8 cellular contexts compared by ENCODE assay signal in the genomic region with DNA sequence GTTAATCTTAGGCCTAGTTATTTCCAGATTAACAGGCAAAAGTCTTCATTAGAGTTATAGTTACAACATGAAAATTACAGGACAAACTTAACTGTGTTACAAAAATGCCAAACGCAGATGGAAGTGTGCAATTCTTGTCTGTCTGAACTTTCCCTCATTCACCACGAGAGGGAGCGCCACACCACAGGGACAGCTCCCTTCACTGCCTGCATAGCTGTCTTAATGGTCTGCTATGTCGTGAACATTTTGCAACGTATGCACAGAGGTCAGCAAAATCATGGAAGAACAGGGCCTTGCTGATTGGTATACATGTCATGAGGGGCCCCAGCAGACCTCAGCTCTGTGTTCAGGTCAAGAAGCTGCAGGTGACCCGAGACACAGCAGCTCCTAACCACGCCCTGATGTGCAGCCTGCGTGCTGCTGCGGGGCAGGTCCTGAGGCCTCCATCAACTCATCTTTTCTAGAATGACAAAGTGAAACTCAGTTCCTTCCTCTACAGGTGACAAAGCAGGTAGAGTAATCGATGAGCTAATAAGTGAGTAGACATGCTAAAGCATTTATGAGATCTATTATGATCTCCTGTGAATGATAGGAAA.
DNase-seq lines count a peak whose midpoint lies in the region; ATAC-seq and TF ChIP-seq lines count a peak whose summit lies in the region.

No MANE protein-coding gene starts in this region.

- 43 to 52% methylated on average over 7 to 10 of the region's 10 CpGs for WGBS in esophagus squamous epithelium, 2 donors

- peaks cover 0 to 7% (median 0%) of the 10 kb centered on the region in 7 donors for H3K9me3 Mint-ChIP-seq in CD4-positive, CD25-positive, alpha-beta regulatory T cell
- H3K9me3 Mint-ChIP-seq in natural killer cell treated with Interleukin-12 subunit alpha and Interleukin-12 subunit beta and Interleukin-15 and Interleukin-18, amount 100 ng/mL, for 72 hours: no peaks in the 10 kb centered on the region
- H3K9me3 Mint-ChIP-seq in stimulated activated naive CD8-positive, alpha-beta T cell treated with anti-CD3 and anti-CD28 coated beads, Interleukin-15, amount 100 ng/mL, for 72 hours: peaks cover 11 to 21% of the 10 kb centered on the region in 2 donors

- no peak for TF ChIP-seq POLR2A in esophagus squamous epithelium (IDR thresholded peaks at IDR 0.05)

- peak; percentile 16 to 57 (median 46) for DNase-seq in CD4-positive, CD25-positive, alpha-beta regulatory T cell
- peak; percentile 39 for DNase-seq in OCI-LY7 (ENCODE audit: low spot score)
- peak; percentile 36 for DNase-seq in activated T-cell treated with anti-CD3 and anti-CD28 coated beads for 4 hours
- DNase-seq in esophagus squamous epithelium (lab: John Stamatoyannopoulos, UW): no peak
- peak; percentile 63 for DNase-seq in natural killer cell treated with Interleukin-12 subunit alpha and Interleukin-12 subunit beta and Interleukin-15 and Interleukin-18, amount 100 ng/mL, for 72 hours (ENCODE audit: low spot score)
- DNase-seq in stimulated activated naive CD8-positive, alpha-beta T cell treated with anti-CD3 and anti-CD28 coated beads, Interleukin-15, amount 100 ng/mL, for 72 hours: peak; percentile 56 to 63

- H3K9me2 ChIP-seq in OCI-LY7 (ENCODE audit: insufficient read depth, low read length): no peaks in the 10 kb centered on the region

- H4K20me1 ChIP-seq in OCI-LY7 (ENCODE audit: insufficient read depth, low read length): no peaks in the 10 kb centered on the region

- H3K27me3 Mint-ChIP-seq in CD4-positive, CD25-positive, alpha-beta regulatory T cell: no peaks in the 10 kb centered on the region
- peaks cover 10% of the 10 kb centered on the region in 2 donors for H3K27me3 Mint-ChIP-seq in natural killer cell treated with Interleukin-12 subunit alpha and Interleukin-12 subunit beta and Interleukin-15 and Interleukin-18, amount 100 ng/mL, for 72 hours
- peaks cover 14% of the 10 kb centered on the region for H3K27me3 Mint-ChIP-seq in stimulated activated naive CD8-positive, alpha-beta T cell treated with anti-CD3 and anti-CD28 coated beads, Interleukin-15, amount 100 ng/mL, for 72 hours

- ATAC-seq in CD4-positive, CD25-positive, alpha-beta regulatory T cell (ENCODE audit: low read depth in 2 of 2): peak in 1 of 2 donors; percentile 55
- ATAC-seq in GM19467 (IDR thresholded peaks at IDR 0.05; ENCODE audit: unreplicated experiment): peak; percentile 94
- peak; percentile 74 to 79 for ATAC-seq in natural killer cell treated with Interleukin-12 subunit alpha and Interleukin-12 subunit beta and Interleukin-15 and Interleukin-18, amount 100 ng/mL, for 72 hours
- peak; percentile 87 for ATAC-seq in stimulated activated naive CD8-positive, alpha-beta T cell treated with anti-CD3 and anti-CD28 coated beads, Interleukin-15, amount 100 ng/mL, for 72 hours

- no peaks in the 10 kb centered on the region for H3K36me3 Mint-ChIP-seq in CD4-positive, CD25-positive, alpha-beta regulatory T cell
- no peaks in the 10 kb centered on the region for H3K36me3 Mint-ChIP-seq in natural killer cell treated with Interleukin-12 subunit alpha and Interleukin-12 subunit beta and Interleukin-15 and Interleukin-18, amount 100 ng/mL, for 72 hours

- intact Hi-C loops in OCI-LY7 (cut with micrococcal nuclease; ENCODE audit: unreplicated experiment): loop anchor here (1.0 kb wide), 1 partner anchor 240 kb away; no protein-coding TSS in a partner anchor
- intact Hi-C loops in esophagus squamous epithelium (cut with DNase I): loop anchor here (10.0 kb wide), 2 partner anchors 163 to 243 kb away; a partner anchor contains a TSS

- CTCF ChIA-PET in OCI-LY7 (lab: Charles Lee; ENCODE audit: unreplicated experiment): no interaction called here

- no peak overlapping the region for H3K4me3 Mint-ChIP-seq in CD4-positive, CD25-positive, alpha-beta regulatory T cell
- no peak overlapping the region for H3K4me3 Mint-ChIP-seq in natural killer cell treated with Interleukin-12 subunit alpha and Interleukin-12 subunit beta and Interleukin-15 and Interleukin-18, amount 100 ng/mL, for 72 hours
- no peak overlapping the region for H3K4me3 Mint-ChIP-seq in stimulated activated naive CD8-positive, alpha-beta T cell treated with anti-CD3 and anti-CD28 coated beads, Interleukin-15, amount 100 ng/mL, for 72 hours

- no peak overlapping the region for H3K4me3 ChIP-seq in CD4-positive, CD25-positive, alpha-beta regulatory T cell (ENCODE audit: low read depth, low read length)
- H3K4me3 ChIP-seq in OCI-LY7 (ENCODE audit: low read depth, low read length, poor library complexity, severe bottlenecking) (no peak overlapping the region), esophagus squamous epithelium (no peak overlapping the region)

- H3K4me2 ChIP-seq in OCI-LY7 (ENCODE audit: low read length): no peak overlapping the region

- TF ChIP-seq EP300 in Ishikawa (IDR thresholded peaks at IDR 0.05; ENCODE audit: borderline replicate concordance): no peak

- TF ChIP-seq CTCF in OCI-LY7 (conservative IDR thresholded peaks at IDR 0.05; ENCODE audit: low read length) (peak; percentile 77), esophagus squamous epithelium (IDR thresholded peaks at IDR 0.05) (peak; percentile 70 to 94 (median 89))

- no peak overlapping the region for H3K27ac Mint-ChIP-seq in CD4-positive, CD25-positive, alpha-beta regulatory T cell
- no peak overlapping the region for H3K27ac Mint-ChIP-seq in natural killer cell treated with Interleukin-12 subunit alpha and Interleukin-12 subunit beta and Interleukin-15 and Interleukin-18, amount 100 ng/mL, for 72 hours
- no peak overlapping the region for H3K27ac Mint-ChIP-seq in stimulated activated naive CD8-positive, alpha-beta T cell treated with anti-CD3 and anti-CD28 coated beads, Interleukin-15, amount 100 ng/mL, for 72 hours

- no peaks in the 10 kb centered on the region for H3K36me3 ChIP-seq in CD4-positive, CD25-positive, alpha-beta regulatory T cell (ENCODE audit: control insufficient read depth, insufficient read depth, low read length)
- H3K36me3 ChIP-seq in OCI-LY7 (ENCODE audit: insufficient read depth, low read length): no peaks in the 10 kb centered on the region
- no peaks in the 10 kb centered on the region for H3K36me3 ChIP-seq in esophagus squamous epithelium

- H3K27me3 ChIP-seq in CD4-positive, CD25-positive, alpha-beta regulatory T cell (ENCODE audit: control insufficient read depth, insufficient read depth, low read length): no peaks in the 10 kb centered on the region
- H3K27me3 ChIP-seq in esophagus squamous epithelium: no peaks in the 10 kb centered on the region

- H3K79me2 ChIP-seq in OCI-LY7 (ENCODE audit: insufficient read depth, low read depth, low read length): no peaks in the 10 kb centered on the region

- H3K9me3 ChIP-seq in CD4-positive, CD25-positive, alpha-beta regulatory T cell (ENCODE audit: control insufficient read depth in 2 of 2, low read length in 2 of 2): no peaks in the 10 kb centered on the region
- H3K9me3 ChIP-seq in OCI-LY7 (ENCODE audit: low read length): no peaks in the 10 kb centered on the region
- peaks cover 0 to 8% (median 0%) of the 10 kb centered on the region in 3 donors for H3K9me3 ChIP-seq in esophagus squamous epithelium

- H2AFZ ChIP-seq in OCI-LY7 (ENCODE audit: low read length): no peak overlapping the region

- peak; percentile 94 for TF ChIP-seq RAD21 in Ishikawa (IDR thresholded peaks at IDR 0.05; ENCODE audit: low read depth)

- no TSS peak for BruUV-seq in OCI-LY7 (replicated peaks; lab: Mats Ljungman, UMichigan)

- H3K4me1 ChIP-seq in CD4-positive, CD25-positive, alpha-beta regulatory T cell (ENCODE audit: control insufficient read depth, insufficient read depth, low read length, poor library complexity, severe bottlenecking): no peaks in the 10 kb centered on the region
- H3K4me1 ChIP-seq in OCI-LY7 (ENCODE audit: insufficient read depth, low read length, poor library complexity, severe bottlenecking) (no peaks in the 10 kb centered on the region), esophagus squamous epithelium (peaks cover 0 to 5% (median 4%) of the 10 kb centered on the region in 3 donors)

- H3K27ac ChIP-seq in CD4-positive, CD25-positive, alpha-beta regulatory T cell (ENCODE audit: insufficient read depth, low read length, poor library complexity, severe bottlenecking): no peak overlapping the region
- no peak overlapping the region for H3K27ac ChIP-seq in OCI-LY7 (ENCODE audit: low read depth, low read length, poor library complexity, severe bottlenecking)
- H3K27ac ChIP-seq in esophagus squamous epithelium: no peak overlapping the region

- H3K4me1 Mint-ChIP-seq in CD4-positive, CD25-positive, alpha-beta regulatory T cell: no peaks in the 10 kb centered on the region
- H3K4me1 Mint-ChIP-seq in natural killer cell treated with Interleukin-12 subunit alpha and Interleukin-12 subunit beta and Interleukin-15 and Interleukin-18, amount 100 ng/mL, for 72 hours (ENCODE audit: low read depth in 2 of 2): peaks cover 0 to 2% of the 10 kb centered on the region in 2 donors
- no peaks in the 10 kb centered on the region for H3K4me1 Mint-ChIP-seq in stimulated activated naive CD8-positive, alpha-beta T cell treated with anti-CD3 and anti-CD28 coated beads, Interleukin-15, amount 100 ng/mL, for 72 hours

- POLR2A ChIA-PET in OCI-LY7 (lab: Charles Lee): no interaction called here

TF ChIP-seq in Ishikawa, 13 proteins besides CTCF, POLR2A, EP300 and RAD21:
- TF ChIP-seq TAF1 (IDR thresholded peaks at IDR 0.05; ENCODE audit: low read depth) (no peak), TEAD4 (IDR thresholded peaks at IDR 0.05) (peak; percentile 52)
